22 cellular contexts compared by ENCODE assay signal in the genomic region with DNA sequence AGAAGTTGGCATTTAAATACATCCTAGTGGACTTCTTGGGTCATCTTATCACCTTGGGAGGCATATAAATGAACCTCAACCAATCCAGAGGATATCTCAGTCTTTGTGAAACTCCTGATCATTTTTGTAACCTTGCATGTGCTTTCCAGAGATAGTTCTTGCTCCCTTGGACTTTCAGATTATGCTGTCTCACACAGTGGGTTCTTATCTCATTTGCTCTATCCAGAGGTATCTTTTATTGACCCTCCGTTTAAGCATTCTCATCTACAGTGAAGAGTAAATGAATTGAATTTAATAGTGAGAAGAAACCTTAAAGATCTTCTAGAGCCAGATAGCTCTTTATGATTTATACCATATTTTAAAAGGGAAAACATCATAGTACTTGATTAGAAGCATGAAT.
"Had no signal": no experiment of that assay in that cellular context is flagged by ENCODE, and none has a peak within 500 bp of the region (broad histone marks: within the 10 kb centered on the region; RNA-seq: fewer than 3 reads in every experiment).

No MANE protein-coding gene starts in this region.

- DNase-seq: activated CD4-positive, alpha-beta memory T cell treated with anti-CD3 and anti-CD28 coated beads, Interleukin-2, amount 10 ng/mL, durations not matched to agents 7 days and 5 days; activated CD4-positive, alpha-beta T cell treated with anti-CD3 and anti-CD28 coated beads for 1 hour; activated CD4-positive, alpha-beta T cell treated with anti-CD3 and anti-CD28 coated beads for 48 hours; activated CD4-positive, alpha-beta T cell treated with anti-CD3 and anti-CD28 coated beads, Interleukin-2, amount 10 ng/mL, durations not matched to agents 7 days and 5 days; activated CD4-positive, alpha-beta T cell treated with anti-CD3 and anti-CD28 coated beads, Interleukin-2, amount 50 U/mL, for 48 hours; activated CD4-positive, CD25-positive, alpha-beta regulatory T cell; activated CD8-positive, alpha-beta memory T cell treated with anti-CD3 and anti-CD28 coated beads for 24 hours; activated CD8-positive, alpha-beta memory T cell treated with anti-CD3 and anti-CD28 coated beads, Interleukin-2, amount 10 ng/mL, durations not matched to agents 7 days and 5 days; activated CD8-positive, alpha-beta memory T cell treated with anti-CD3 and anti-CD28 coated beads, Interleukin-2, amount 50 U/mL, for 48 hours; activated effector memory CD4-positive, alpha-beta T cell treated with Interleukin-2 at 50 U/mL for 16 hours; activated gamma-delta T cell; activated naive CD4-positive, alpha-beta T cell treated with Interleukin-2 at 50 U/mL for 16 hours; activated naive CD8-positive, alpha-beta T cell treated with anti-CD3 and anti-CD28 coated beads, Interleukin-2, amount 10 ng/mL, durations not matched to agents 7 days and 5 days; activated naive CD8-positive, alpha-beta T cell treated with anti-CD3 and anti-CD28 coated beads, Interleukin-2, amount 50 U/mL, for 24 hours; activated T-cell treated with anti-CD3 and anti-CD28 coated beads, Interleukin-2, amount 50 U/mL, for 24 hours; activated T-cell treated with anti-CD3 and anti-CD28 coated beads, Interleukin-2, amount 50 U/mL, for 48 hours; central memory CD4-positive, alpha-beta T cell; T-helper 1 cell; T-helper 9 cell; WERI-Rb-1 had no signal

- H3K27ac ChIP-seq: ascending aorta, cardiac muscle cell, WERI-Rb-1 had no signal
